Comparison of ENCODE assay signal across 2 cellular contexts in the genomic region with DNA sequence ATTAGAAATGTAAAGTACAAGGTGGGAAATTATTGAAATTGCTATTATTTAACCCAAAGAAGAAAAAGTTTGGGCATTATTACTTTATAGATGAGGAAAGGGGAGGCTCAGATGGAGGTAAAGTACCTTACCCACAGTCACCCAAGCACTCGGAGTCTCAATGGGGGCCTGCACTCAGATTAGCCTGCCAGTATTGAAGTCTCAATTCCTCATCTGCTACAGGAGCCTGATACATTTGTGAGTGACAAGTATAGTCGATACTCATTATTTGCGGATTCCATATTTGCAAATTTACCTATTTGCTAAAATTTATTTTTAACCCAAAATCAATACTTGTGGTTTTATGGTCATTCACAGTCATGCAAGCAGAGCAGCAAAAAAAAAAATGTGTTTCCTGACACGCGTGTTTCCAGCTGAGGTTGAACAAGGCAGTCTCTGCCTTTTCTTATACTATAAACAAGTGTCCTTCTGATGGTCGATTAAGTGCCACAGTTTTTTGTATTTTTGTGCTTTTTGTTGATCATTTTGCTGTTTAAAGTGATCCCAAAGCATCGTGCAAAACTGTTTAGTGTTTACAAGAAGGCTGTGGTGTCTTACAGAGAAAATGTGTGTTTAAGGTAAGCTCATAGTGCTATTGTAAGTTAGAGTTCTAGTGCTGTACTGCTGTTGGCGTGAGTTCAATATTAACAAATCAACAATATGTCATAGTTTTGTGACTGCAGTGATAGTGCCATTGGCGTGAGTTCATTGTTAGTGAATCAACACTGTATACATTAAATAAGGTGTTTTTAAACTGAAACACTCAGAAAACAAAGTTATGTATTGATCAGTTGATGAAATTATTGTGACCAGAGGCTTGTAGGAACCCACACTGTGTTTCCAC.
TF ChIP-seq lines count a peak whose summit lies in the region.

No MANE protein-coding gene starts in this region.

TF ChIP-seq in liver, 16 proteins besides CTCF, POLR2A, EP300 and RAD21:
- TF ChIP-seq TAF1 (conservative IDR thresholded peaks at IDR 0.05) (no peak), FOXA2 (IDR thresholded peaks at IDR 0.05) (no peak), SP1 (IDR thresholded peaks at IDR 0.05) (no peak), RXRA (IDR thresholded peaks at IDR 0.05) (no peak), ATF3 (IDR thresholded peaks at IDR 0.05) (no peak), JUND (IDR thresholded peaks at IDR 0.05) (no peak), HNF4A (conservative IDR thresholded peaks at IDR 0.05) (no peak), YY1 (IDR thresholded peaks at IDR 0.05) (no peak), MAX (IDR thresholded peaks at IDR 0.05) (no peak), HNF4G (IDR thresholded peaks at IDR 0.05) (no peak), EGR1 (IDR thresholded peaks at IDR 0.05; ENCODE audit: low read depth in 2 of 2) (no peak), FOXA1 (IDR thresholded peaks at IDR 0.05) (no peak), NR2F2 (IDR thresholded peaks at IDR 0.05) (no peak), GABPA (IDR thresholded peaks at IDR 0.05 in 1 of 2, conservative IDR thresholded peaks at IDR 0.05 in 1 of 2) (no peak), ZBTB33 (IDR thresholded peaks at IDR 0.05) (no peak)
- TF ChIP-seq, protein P1, sequence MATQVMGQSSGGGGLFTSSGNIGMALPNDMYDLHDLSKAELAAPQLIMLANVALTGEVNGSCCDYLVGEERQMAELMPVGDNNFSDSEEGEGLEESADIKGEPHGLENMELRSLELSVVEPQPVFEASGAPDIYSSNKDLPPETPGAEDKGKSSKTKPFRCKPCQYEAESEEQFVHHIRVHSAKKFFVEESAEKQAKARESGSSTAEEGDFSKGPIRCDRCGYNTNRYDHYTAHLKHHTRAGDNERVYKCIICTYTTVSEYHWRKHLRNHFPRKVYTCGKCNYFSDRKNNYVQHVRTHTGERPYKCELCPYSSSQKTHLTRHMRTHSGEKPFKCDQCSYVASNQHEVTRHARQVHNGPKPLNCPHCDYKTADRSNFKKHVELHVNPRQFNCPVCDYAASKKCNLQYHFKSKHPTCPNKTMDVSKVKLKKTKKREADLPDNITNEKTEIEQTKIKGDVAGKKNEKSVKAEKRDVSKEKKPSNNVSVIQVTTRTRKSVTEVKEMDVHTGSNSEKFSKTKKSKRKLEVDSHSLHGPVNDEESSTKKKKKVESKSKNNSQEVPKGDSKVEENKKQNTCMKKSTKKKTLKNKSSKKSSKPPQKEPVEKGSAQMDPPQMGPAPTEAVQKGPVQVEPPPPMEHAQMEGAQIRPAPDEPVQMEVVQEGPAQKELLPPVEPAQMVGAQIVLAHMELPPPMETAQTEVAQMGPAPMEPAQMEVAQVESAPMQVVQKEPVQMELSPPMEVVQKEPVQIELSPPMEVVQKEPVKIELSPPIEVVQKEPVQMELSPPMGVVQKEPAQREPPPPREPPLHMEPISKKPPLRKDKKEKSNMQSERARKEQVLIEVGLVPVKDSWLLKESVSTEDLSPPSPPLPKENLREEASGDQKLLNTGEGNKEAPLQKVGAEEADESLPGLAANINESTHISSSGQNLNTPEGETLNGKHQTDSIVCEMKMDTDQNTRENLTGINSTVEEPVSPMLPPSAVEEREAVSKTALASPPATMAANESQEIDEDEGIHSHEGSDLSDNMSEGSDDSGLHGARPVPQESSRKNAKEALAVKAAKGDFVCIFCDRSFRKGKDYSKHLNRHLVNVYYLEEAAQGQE (IDR thresholded peaks at IDR 0.05) = no peak

TF ChIP-seq in HepG2, 621 proteins besides CTCF, POLR2A, EP300 and RAD21:
- TF ChIP-seq SRSF4 (IDR thresholded peaks at IDR 0.05; ENCODE audit: low read depth, low read length, poor library complexity, severe bottlenecking) (no peak), SP1 (IDR thresholded peaks at IDR 0.05) (no peak), SP1 (CRISPR knock-in tag; IDR thresholded peaks at IDR 0.05) (no peak), ZNF660 (CRISPR knock-in tag; IDR thresholded peaks at IDR 0.05; ENCODE audit: borderline replicate concordance, low read depth) (no peak), ZNF331 (CRISPR knock-in tag; IDR thresholded peaks at IDR 0.05) (no peak), TBP (CRISPR knock-in tag; IDR thresholded peaks at IDR 0.05) (no peak), XBP1 (CRISPR knock-in tag; IDR thresholded peaks at IDR 0.05) (no peak), ZNF546 (CRISPR knock-in tag; conservative IDR thresholded peaks at IDR 0.05) (no peak), PRDM4 (CRISPR knock-in tag; IDR thresholded peaks at IDR 0.05; ENCODE audit: borderline replicate concordance) (no peak), GMEB2 (CRISPR knock-in tag; IDR thresholded peaks at IDR 0.05; ENCODE audit: low read depth) (no peak), U2AF2 (IDR thresholded peaks at IDR 0.05; ENCODE audit: low read depth, low read length) (no peak), SMAD9 (CRISPR knock-in tag; IDR thresholded peaks at IDR 0.05) (no peak), CBX2 (IDR thresholded peaks at IDR 0.05; ENCODE audit: low read depth, low read length) (no peak), CBX2 (CRISPR knock-in tag; IDR thresholded peaks at IDR 0.05; ENCODE audit: low read depth) (no peak), MTERF4 (CRISPR knock-in tag; IDR thresholded peaks at IDR 0.05) (no peak), ZSCAN20 (CRISPR knock-in tag; IDR thresholded peaks at IDR 0.05; ENCODE audit: borderline replicate concordance) (no peak), SYNCRIP (IDR thresholded peaks at IDR 0.05; ENCODE audit: insufficient read depth, low read depth, low read length) (no peak)
- TF ChIP-seq, protein P2, sequence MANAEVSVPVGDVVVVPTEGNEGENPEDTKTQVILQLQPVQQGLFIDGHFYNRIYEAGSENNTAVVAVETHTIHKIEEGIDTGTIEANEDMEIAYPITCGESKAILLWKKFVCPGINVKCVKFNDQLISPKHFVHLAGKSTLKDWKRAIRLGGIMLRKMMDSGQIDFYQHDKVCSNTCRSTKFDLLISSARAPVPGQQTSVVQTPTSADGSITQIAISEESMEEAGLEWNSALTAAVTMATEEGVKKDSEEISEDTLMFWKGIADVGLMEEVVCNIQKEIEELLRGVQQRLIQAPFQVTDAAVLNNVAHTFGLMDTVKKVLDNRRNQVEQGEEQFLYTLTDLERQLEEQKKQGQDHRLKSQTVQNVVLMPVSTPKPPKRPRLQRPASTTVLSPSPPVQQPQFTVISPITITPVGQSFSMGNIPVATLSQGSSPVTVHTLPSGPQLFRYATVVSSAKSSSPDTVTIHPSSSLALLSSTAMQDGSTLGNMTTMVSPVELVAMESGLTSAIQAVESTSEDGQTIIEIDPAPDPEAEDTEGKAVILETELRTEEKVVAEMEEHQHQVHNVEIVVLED (CRISPR knock-in tag; IDR thresholded peaks at IDR 0.05; ENCODE audit: borderline replicate concordance) = no peak
- TF ChIP-seq, protein P3, sequence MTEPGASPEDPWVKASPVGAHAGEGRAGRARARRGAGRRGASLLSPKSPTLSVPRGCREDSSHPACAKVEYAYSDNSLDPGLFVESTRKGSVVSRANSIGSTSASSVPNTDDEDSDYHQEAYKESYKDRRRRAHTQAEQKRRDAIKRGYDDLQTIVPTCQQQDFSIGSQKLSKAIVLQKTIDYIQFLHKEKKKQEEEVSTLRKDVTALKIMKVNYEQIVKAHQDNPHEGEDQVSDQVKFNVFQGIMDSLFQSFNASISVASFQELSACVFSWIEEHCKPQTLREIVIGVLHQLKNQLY (CRISPR knock-in tag; IDR thresholded peaks at IDR 0.05) = no peak
